In genomic region chr5:118144540-118144939, GRCh38 we compare ENCODE assay signal across 18 cellular contexts.
DNase-seq lines count a peak whose midpoint lies in the region; ATAC-seq, FAIRE-seq and TF ChIP-seq lines count a peak whose summit lies in the region.
"Had no signal": no experiment of that assay in that cellular context is flagged by ENCODE, and none has a peak within 500 bp of the region (broad histone marks: within the 10 kb centered on the region; RNA-seq: fewer than 3 reads in every experiment).

No MANE protein-coding gene starts in this region.

- H3K27ac Mint-ChIP-seq in endodermal cell, result no peak overlapping the region
- H3K27ac Mint-ChIP-seq: B cell; CD8-positive, alpha-beta T cell had no signal

- H3K4me3 ChIP-seq in endodermal cell (ENCODE audit: low read length), result no peak overlapping the region
- H3K4me3 ChIP-seq in H7 (ENCODE audit: insufficient read depth, low read depth, low read length), result no peak overlapping the region
- H3K4me3 ChIP-seq: BLaER1 treated with 17β-estradiol and CSF1 and Interleukin-3, amounts not matched to agents 10 nM and 100 nM; GM23248 had no signal

- H3K27ac ChIP-seq in endodermal cell (ENCODE audit: low read depth, low read length), result no peak overlapping the region
- H3K27ac ChIP-seq: BLaER1 treated with 17β-estradiol and CSF1 and Interleukin-3, amounts not matched to agents 10 nM and 100 nM; GM23248; HL-60 had no signal

- no peaks in the 10 kb centered on the region for H3K4me1 ChIP-seq in endodermal cell (ENCODE audit: control insufficient read depth, insufficient read depth, low read length)
- H3K4me1 ChIP-seq: BLaER1 treated with 17β-estradiol and CSF1 and Interleukin-3, amounts not matched to agents 10 nM and 100 nM had no signal

- no peaks in the 10 kb centered on the region for H3K9me3 ChIP-seq in endodermal cell (ENCODE audit: control insufficient read depth, low read length)
- H3K9me3 ChIP-seq: BLaER1 treated with 17β-estradiol and CSF1 and Interleukin-3, amounts not matched to agents 10 nM and 100 nM had no signal

- no peak overlapping the region for H3K4me3 Mint-ChIP-seq in endodermal cell
- H3K4me3 Mint-ChIP-seq: B cell; CD8-positive, alpha-beta T cell had no signal

- H3K9ac ChIP-seq in endodermal cell (ENCODE audit: extremely low read depth, low read length, poor library complexity, severe bottlenecking), result no peak overlapping the region
- H3K9ac ChIP-seq: BLaER1 treated with 17β-estradiol and CSF1 and Interleukin-3, amounts not matched to agents 10 nM and 100 nM; GM23248 had no signal

- no peaks in the 10 kb centered on the region for H3K4me1 Mint-ChIP-seq in endodermal cell
- H3K4me1 Mint-ChIP-seq: B cell had no signal

- TF ChIP-seq CTCF in D721Med (IDR thresholded peaks at IDR 0.05; ENCODE audit: insufficient read depth, missing control alignments), result peak; percentile 25
- no peak for TF ChIP-seq CTCF in endodermal cell (conservative IDR thresholded peaks at IDR 0.05)

- H3K27me3 ChIP-seq in endodermal cell (ENCODE audit: control insufficient read depth, insufficient read depth, low read length, poor library complexity, severe bottlenecking) (peaks cover 75% of the 10 kb centered on the region), H7 (ENCODE audit: control insufficient read depth, insufficient read depth, low read length) (no peaks in the 10 kb centered on the region)
- H3K27me3 ChIP-seq: BLaER1 treated with 17β-estradiol and CSF1 and Interleukin-3, amounts not matched to agents 10 nM and 100 nM had no signal

- WGBS in endodermal cell (ENCODE audit: insufficient coverage in 1 of 2, insufficient read length in 1 of 2), 2 experiments, result 59% methylated on average over 1 of the region's 2 CpGs; no CpG with 5 or more reads in 1 of the 2 experiments

- no peaks in the 10 kb centered on the region for H3K36me3 Mint-ChIP-seq in endodermal cell (ENCODE audit: low read depth)
- H3K36me3 Mint-ChIP-seq: CD8-positive, alpha-beta T cell had no signal

- no peaks in the 10 kb centered on the region for H3K9me3 Mint-ChIP-seq in endodermal cell

- ATAC-seq in HG03342 (IDR thresholded peaks at IDR 0.05; ENCODE audit: unreplicated experiment), result no peak
- ATAC-seq: CD8-positive, alpha-beta T cell had no signal

- peak; percentile 2 for DNase-seq in COR-L47 (lab: John Stamatoyannopoulos, UW)
- DNase-seq in D721Med (ENCODE audit: insufficient read length, low spot score), result no peak
- DNase-seq in NCI-H82 (lab: John Stamatoyannopoulos, UW), result peak; percentile 86
- peak; percentile 44 for DNase-seq in endodermal cell
- DNase-seq in activated T-cell treated with anti-CD3 and anti-CD28 coated beads, Interleukin-2, amount 50 U/mL, for 1 hour, result no peak
- no peak for DNase-seq in H7
- DNase-seq in DMS79 treated with DMSO at 0.1 percent for 48 hours (lab: John Stamatoyannopoulos, UW), result no peak
- DNase-seq: CD8-positive, alpha-beta T cell; DMS53; GM23248; HCEC 1CT had no signal

- H3K36me3 ChIP-seq in endodermal cell (ENCODE audit: control insufficient read depth, insufficient read depth, low read length) (no peaks in the 10 kb centered on the region), H7 (replicated peaks; ENCODE audit: control insufficient read depth, insufficient read depth, low read length) (no peaks in the 10 kb centered on the region)
- H3K36me3 ChIP-seq: BLaER1 treated with 17β-estradiol and CSF1 and Interleukin-3, amounts not matched to agents 10 nM and 100 nM had no signal

- H3K27me3 Mint-ChIP-seq in endodermal cell (ENCODE audit: insufficient read depth), result peaks cover 66% of the 10 kb centered on the region
- H3K27me3 Mint-ChIP-seq: B cell had no signal

- FAIRE-seq in D721Med (lab: Jason Lieb, UNC), result peak; percentile 93
- FAIRE-seq: G401.6, GM12891, GM19239 had no signal

Comparison
In these comparisons a context has a peak if more than half of its experiments do, and no peak if none do; other contexts are left out.
1. DNase-seq: peak in COR-L47 (single experiment), NCI-H82 (single experiment) and endodermal cell (single experiment); none in D721Med (single experiment), activated T-cell treated with anti-CD3 and anti-CD28 coated beads, Interleukin-2, amount 50 U/mL, for 1 hour (single experiment), H7 (single experiment) and DMS79 treated with DMSO at 0.1 percent for 48 hours (single experiment).